ENCODE assay signal across 22 cellular contexts in genomic region chr3:141458937-141459510, GRCh38.
"Had no signal": no experiment of that assay in that cellular context is flagged by ENCODE, and none has a peak within 500 bp of the region (broad histone marks: within the 10 kb centered on the region; RNA-seq: fewer than 3 reads in every experiment).

No MANE protein-coding gene starts in this region.

- ATAC-seq: heart left ventricle; naive thymus-derived CD4-positive, alpha-beta T cell; psoas muscle; stimulated activated naive B cell treated with anti-CD40 and anti-IgM and Interleukin-4, amounts not matched to agents 10 μg/mL and 1 μg/mL and 100 μg/mL, for 72 hours; stimulated activated naive CD8-positive, alpha-beta T cell treated with anti-CD3 and anti-CD28 coated beads, Interleukin-15, amount 100 ng/mL, for 72 hours; upper lobe of right lung had no signal

- H3K27ac ChIP-seq: heart left ventricle, neutrophil, psoas muscle, sigmoid colon, skin epidermis, testis, tibial nerve, upper lobe of right lung, vagina had no signal

- H3K4me3 ChIP-seq: heart left ventricle, psoas muscle, sigmoid colon, skin epidermis, testis, tibial nerve, upper lobe of right lung, vagina had no signal

- H3K4me3 Mint-ChIP-seq: dendritic cell treated with granulocyte-macrophage colony-stimulating factor and Interleukin-4, amounts not matched to agents 40 ng/mL and 50 ng/mL, for 4 days; naive thymus-derived CD4-positive, alpha-beta T cell; nephron progenitor cell; stimulated activated naive B cell treated with anti-CD40 and anti-IgM and Interleukin-4, amounts not matched to agents 10 μg/mL and 1 μg/mL and 100 μg/mL, for 72 hours; stimulated activated naive CD8-positive, alpha-beta T cell treated with anti-CD3 and anti-CD28 coated beads, Interleukin-15, amount 100 ng/mL, for 72 hours had no signal

- H3K4me1 ChIP-seq: testis, upper lobe of right lung had no signal

- H3K9me3 ChIP-seq: psoas muscle, sigmoid colon, testis, upper lobe of right lung, vagina had no signal

- H3K27me3 Mint-ChIP-seq: dendritic cell treated with granulocyte-macrophage colony-stimulating factor and Interleukin-4, amounts not matched to agents 40 ng/mL and 50 ng/mL, for 4 days; stimulated activated naive CD8-positive, alpha-beta T cell treated with anti-CD3 and anti-CD28 coated beads, Interleukin-15, amount 100 ng/mL, for 72 hours had no signal

- H3K27me3 ChIP-seq: heart left ventricle, neutrophil, sigmoid colon, testis, tibial nerve, upper lobe of right lung, vagina had no signal

- H3K36me3 Mint-ChIP-seq: stimulated activated naive B cell treated with anti-CD40 and anti-IgM and Interleukin-4, amounts not matched to agents 10 μg/mL and 1 μg/mL and 100 μg/mL, for 72 hours had no signal

- H3K9me3 Mint-ChIP-seq: dendritic cell treated with granulocyte-macrophage colony-stimulating factor and Interleukin-4, amounts not matched to agents 40 ng/mL and 50 ng/mL, for 4 days; stimulated activated naive B cell treated with anti-CD40 and anti-IgM and Interleukin-4, amounts not matched to agents 10 μg/mL and 1 μg/mL and 100 μg/mL, for 72 hours had no signal

- FAIRE-seq: frontal cortex, islet of Langerhans had no signal

- H3K27ac Mint-ChIP-seq: dendritic cell treated with granulocyte-macrophage colony-stimulating factor and Interleukin-4, amounts not matched to agents 40 ng/mL and 50 ng/mL, for 4 days; naive thymus-derived CD4-positive, alpha-beta T cell; nephron progenitor cell; stimulated activated naive B cell treated with anti-CD40 and anti-IgM and Interleukin-4, amounts not matched to agents 10 μg/mL and 1 μg/mL and 100 μg/mL, for 72 hours; stimulated activated naive CD8-positive, alpha-beta T cell treated with anti-CD3 and anti-CD28 coated beads, Interleukin-15, amount 100 ng/mL, for 72 hours had no signal

- DNase-seq: heart left ventricle; hippocampal formation; kidney glomerular epithelial cell; mesendoderm; naive thymus-derived CD4-positive, alpha-beta T cell; nephron progenitor cell; psoas muscle; retina; sigmoid colon; stimulated activated CD4-positive, alpha-beta T cell treated with anti-CD3 and anti-CD28 coated beads, Interleukin-2, amount 100 ng/mL, for 24 hours; stimulated activated CD4-positive, alpha-beta T cell treated with anti-CD3 and anti-CD28 coated beads, Interleukin-4, amount 100 ng/mL, for 4 hours; stimulated activated naive B cell treated with anti-CD40 and anti-IgM and Interleukin-4, amounts not matched to agents 10 μg/mL and 1 μg/mL and 100 μg/mL, for 72 hours; stimulated activated naive CD8-positive, alpha-beta T cell treated with anti-CD3 and anti-CD28 coated beads, Interleukin-15, amount 100 ng/mL, for 72 hours; testis; upper lobe of right lung had no signal

- H3K36me3 ChIP-seq: heart left ventricle, neutrophil, sigmoid colon, tibial nerve, upper lobe of right lung, vagina had no signal
